ENCODE assay signal across 21 cellular contexts in genomic region chr12:14563051-14563450, GRCh38. TPM values are rescaled to one million over a fixed set of nuclear protein-coding genes. Genes with fewer than 3 reads are reported as not detected.
DNase-seq lines count a peak whose midpoint lies in the region; ATAC-seq, FAIRE-seq and TF ChIP-seq lines count a peak whose summit lies in the region.
"Had no signal": no experiment of that assay in that cellular context is flagged by ENCODE, and none has a peak within 500 bp of the region (broad histone marks: within the 10 kb centered on the region; RNA-seq: fewer than 3 reads in every experiment).

No MANE protein-coding gene starts in this region.

- no peak overlapping the region for H3K27ac Mint-ChIP-seq in activated CD8-positive, alpha-beta memory T cell treated with anti-CD3 and anti-CD28 coated beads, Interleukin-2, amount 10 ng/mL, durations not matched to agents 7 days and 5 days
- H3K27ac Mint-ChIP-seq: CD8-positive, alpha-beta T cell; GM23338 had no signal

- intact Hi-C loops in colonic mucosa (cut with DNase I) (no loop called here), mucosa of descending colon (cut with DNase I, micrococcal nuclease) (no loop called here), posterior vena cava (cut with DNase I) (no loop called here)

- H3K36me3 ChIP-seq in colonic mucosa = no peaks in the 10 kb centered on the region
- no peaks in the 10 kb centered on the region for H3K36me3 ChIP-seq in mucosa of descending colon (ENCODE audit: low read depth)
- H3K36me3 ChIP-seq in small intestine (ENCODE audit: control insufficient read depth in 2 of 2, insufficient read depth in 2 of 2, low read length in 2 of 2) = no peaks in the 10 kb centered on the region

- H3K27me3 Mint-ChIP-seq in activated CD8-positive, alpha-beta memory T cell treated with anti-CD3 and anti-CD28 coated beads, Interleukin-2, amount 10 ng/mL, durations not matched to agents 7 days and 5 days = peaks cover 27% of the 10 kb centered on the region

- TF ChIP-seq CTCF in C4-2B (conservative IDR thresholded peaks at IDR 0.05) (no peak), colonic mucosa (IDR thresholded peaks at IDR 0.05) (no peak), mucosa of descending colon (IDR thresholded peaks at IDR 0.05) (no peak)

- DNase-seq in colonic mucosa (peak; percentile 46), mucosa of descending colon (peak in 1 of 3 donors; percentile 45), small intestine (peak; percentile 86), posterior vena cava (ENCODE audit: low spot score) (no peak), HT-29 (ENCODE audit: low spot score) (no peak)
- no peak for DNase-seq in activated CD8-positive, alpha-beta memory T cell treated with anti-CD3 and anti-CD28 coated beads, Interleukin-2, amount 10 ng/mL, durations not matched to agents 7 days and 5 days
- DNase-seq: AML-193; CD8-positive, alpha-beta T cell; DMS 273 treated with DMSO at 0.1 percent for 48 hours; DMS53; DND-41; HCEC 1CT had no signal

- H3K9me3 Mint-ChIP-seq in activated CD8-positive, alpha-beta memory T cell treated with anti-CD3 and anti-CD28 coated beads, Interleukin-2, amount 10 ng/mL, durations not matched to agents 7 days and 5 days (ENCODE audit: low read depth) = no peaks in the 10 kb centered on the region
- H3K9me3 Mint-ChIP-seq: CD8-positive, alpha-beta T cell; GM23338 had no signal

- ATAC-seq in mucosa of descending colon (peak; percentile 20), HG02981 (IDR thresholded peaks at IDR 0.05; ENCODE audit: unreplicated experiment) (no peak)
- no peak for ATAC-seq in activated CD8-positive, alpha-beta memory T cell treated with anti-CD3 and anti-CD28 coated beads, Interleukin-2, amount 10 ng/mL, durations not matched to agents 7 days and 5 days
- ATAC-seq: A549; CD8-positive, alpha-beta T cell; GM23338 had no signal

- H3K27ac ChIP-seq in C4-2B (peak overlapping the region; percentile 16; the same call in 1 of the 2 replicates), colonic mucosa (peak overlapping the region; percentile 47), small intestine (ENCODE audit: low read depth in 1 of 2, low read length in 1 of 2) (peak overlapping the region in 1 of 2 donors; percentile 46)
- H3K27ac ChIP-seq: 22Rv1, A549 had no signal

- FAIRE-seq in small intestine (lab: Jason Lieb, UNC) = no peak
- FAIRE-seq: A549, G401.6, GM12891, GM18507, H54 had no signal

- CTCF ChIA-PET in activated CD8-positive, alpha-beta memory T cell treated with anti-CD3 and anti-CD28 coated beads, Interleukin-2, amount 10 ng/mL, durations not matched to agents 7 days and 5 days (lab: Charles Lee) = no interaction called here

- H3K36me3 Mint-ChIP-seq in activated CD8-positive, alpha-beta memory T cell treated with anti-CD3 and anti-CD28 coated beads, Interleukin-2, amount 10 ng/mL, durations not matched to agents 7 days and 5 days = no peaks in the 10 kb centered on the region
- H3K36me3 Mint-ChIP-seq: CD8-positive, alpha-beta T cell had no signal

- H3K4me3 Mint-ChIP-seq in activated CD8-positive, alpha-beta memory T cell treated with anti-CD3 and anti-CD28 coated beads, Interleukin-2, amount 10 ng/mL, durations not matched to agents 7 days and 5 days = no peak overlapping the region
- H3K4me3 Mint-ChIP-seq: CD8-positive, alpha-beta T cell; GM23338 had no signal

- H3K9me3 ChIP-seq in colonic mucosa = no peaks in the 10 kb centered on the region
- H3K9me3 ChIP-seq in mucosa of descending colon = no peaks in the 10 kb centered on the region
- no peaks in the 10 kb centered on the region for H3K9me3 ChIP-seq in small intestine (ENCODE audit: control insufficient read depth, low read depth)
- H3K9me3 ChIP-seq: A549 had no signal

- H3K9ac ChIP-seq in colonic mucosa (ENCODE audit: low read depth in 2 of 2, low read length in 2 of 2) = no peak overlapping the region

- 38 to 62% (median 54%) methylated on average over 5 of the region's 5 CpGs for WGBS in small intestine, 3 donors

- H3K4me1 ChIP-seq in colonic mucosa = peaks cover 5% of the 10 kb centered on the region
- peaks cover 19% of the 10 kb centered on the region for H3K4me1 ChIP-seq in mucosa of descending colon (ENCODE audit: low read depth)
- H3K4me1 ChIP-seq in small intestine (ENCODE audit: control insufficient read depth in 2 of 2, insufficient read depth in 1 of 2, low read depth in 1 of 2, low read length in 1 of 2) = peaks cover 3 to 11% of the 10 kb centered on the region in 2 donors
- H3K4me1 ChIP-seq: A549 had no signal

- no peak overlapping the region for H3K4me3 ChIP-seq in colonic mucosa
- no peak overlapping the region for H3K4me3 ChIP-seq in mucosa of descending colon
- H3K4me3 ChIP-seq in small intestine (ENCODE audit: low read depth in 1 of 2, low read length in 2 of 2) = no peak overlapping the region
- H3K4me3 ChIP-seq: A549, GM23338 had no signal

- H3K4me1 Mint-ChIP-seq in activated CD8-positive, alpha-beta memory T cell treated with anti-CD3 and anti-CD28 coated beads, Interleukin-2, amount 10 ng/mL, durations not matched to agents 7 days and 5 days = peaks cover 9% of the 10 kb centered on the region

- H3K27me3 ChIP-seq in colonic mucosa = no peaks in the 10 kb centered on the region
- no peaks in the 10 kb centered on the region for H3K27me3 ChIP-seq in small intestine (ENCODE audit: control insufficient read depth in 2 of 2, insufficient read depth in 2 of 2, low read length in 2 of 2)

RNA-seq across cellular contexts. Expression of gene PLBD1, which starts 4.6 kb away (rescaled TPM):
- 10 to 100 TPM; 85.0 to 91.7 TPM for total RNA-seq in colonic mucosa
- 10 to 100 TPM; 22.6 to 82.4 (median 63.7) TPM for total RNA-seq in mucosa of descending colon
- 10 to 100 TPM in 1 of 3 donors, 1 to 10 TPM in 2; 7.8 to 26.9 (median 9.6) TPM for polyA plus RNA-seq in small intestine
- not detected for total RNA-seq in activated CD8-positive, alpha-beta memory T cell treated with anti-CD3 and anti-CD28 coated beads, Interleukin-2, amount 10 ng/mL, durations not matched to agents 7 days and 5 days
- 10 to 100 TPM; 12.4 to 25.5 TPM for total RNA-seq in posterior vena cava
- 6.1 and 6.9 TPM in 2 replicates for total RNA-seq in HT-29 (2014; rRNA removed; shearing (Covaris generic))
- total RNA-seq: CD8-positive, alpha-beta T cell had no signal

Comparison
In these comparisons a context has a peak if more than half of its experiments do, and no peak if none do; other contexts are left out.
1. DNase-seq: peak in colonic mucosa (single experiment) and small intestine (single experiment); none in activated CD8-positive, alpha-beta memory T cell treated with anti-CD3 and anti-CD28 coated beads, Interleukin-2, amount 10 ng/mL, durations not matched to agents 7 days and 5 days (single experiment), posterior vena cava (single experiment) and HT-29 (single experiment).